1 cellular context compared by ENCODE assay signal in the genomic region with DNA sequence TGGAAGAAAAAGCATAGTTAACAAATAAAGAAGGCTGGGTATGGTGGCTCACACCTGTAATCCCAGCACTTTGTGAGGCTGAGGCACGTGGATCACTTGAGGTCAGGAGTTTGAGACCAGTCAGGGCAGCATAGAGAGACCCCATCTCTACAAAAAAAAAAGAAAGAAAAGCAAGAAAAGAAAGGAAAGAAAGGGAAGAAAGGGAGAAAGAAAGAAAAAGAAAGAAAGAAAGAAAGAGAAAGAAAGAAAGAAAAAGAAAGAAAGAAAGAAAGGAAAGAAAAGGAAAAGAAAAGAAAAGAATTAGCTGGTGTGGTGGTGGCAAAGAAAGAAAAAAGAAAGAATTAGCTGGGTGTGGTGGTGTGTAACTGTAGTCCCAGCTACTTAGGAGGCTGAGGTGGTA.
TF ChIP-seq lines count a peak whose summit lies in the region.

No MANE protein-coding gene starts in this region.

TF ChIP-seq in WTC11, 78 proteins besides CTCF, POLR2A, EP300 and RAD21 (continued from another document):
- TF ChIP-seq, protein P1, sequence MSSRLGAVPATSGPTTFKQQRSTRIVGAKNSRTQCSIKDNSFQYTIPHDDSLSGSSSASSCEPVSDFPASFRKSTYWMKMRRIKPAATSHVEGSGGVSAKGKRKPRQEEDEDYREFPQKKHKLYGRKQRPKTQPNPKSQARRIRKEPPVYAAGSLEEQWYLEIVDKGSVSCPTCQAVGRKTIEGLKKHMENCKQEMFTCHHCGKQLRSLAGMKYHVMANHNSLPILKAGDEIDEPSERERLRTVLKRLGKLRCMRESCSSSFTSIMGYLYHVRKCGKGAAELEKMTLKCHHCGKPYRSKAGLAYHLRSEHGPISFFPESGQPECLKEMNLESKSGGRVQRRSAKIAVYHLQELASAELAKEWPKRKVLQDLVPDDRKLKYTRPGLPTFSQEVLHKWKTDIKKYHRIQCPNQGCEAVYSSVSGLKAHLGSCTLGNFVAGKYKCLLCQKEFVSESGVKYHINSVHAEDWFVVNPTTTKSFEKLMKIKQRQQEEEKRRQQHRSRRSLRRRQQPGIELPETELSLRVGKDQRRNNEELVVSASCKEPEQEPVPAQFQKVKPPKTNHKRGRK (CRISPR knock-in tag; IDR thresholded peaks at IDR 0.05; ENCODE audit: borderline replicate concordance), result 0 out of 2 replicates have a peak, but pooled peaks have one; percentile 65
- TF ChIP-seq ZNF425 (CRISPR knock-in tag; conservative IDR thresholded peaks at IDR 0.05) (no peak), ATF2 (CRISPR knock-in tag; IDR thresholded peaks at IDR 0.05; ENCODE audit: borderline replicate concordance, low read depth) (no peak)
